24 cellular contexts compared by ENCODE assay signal in the genomic region with DNA sequence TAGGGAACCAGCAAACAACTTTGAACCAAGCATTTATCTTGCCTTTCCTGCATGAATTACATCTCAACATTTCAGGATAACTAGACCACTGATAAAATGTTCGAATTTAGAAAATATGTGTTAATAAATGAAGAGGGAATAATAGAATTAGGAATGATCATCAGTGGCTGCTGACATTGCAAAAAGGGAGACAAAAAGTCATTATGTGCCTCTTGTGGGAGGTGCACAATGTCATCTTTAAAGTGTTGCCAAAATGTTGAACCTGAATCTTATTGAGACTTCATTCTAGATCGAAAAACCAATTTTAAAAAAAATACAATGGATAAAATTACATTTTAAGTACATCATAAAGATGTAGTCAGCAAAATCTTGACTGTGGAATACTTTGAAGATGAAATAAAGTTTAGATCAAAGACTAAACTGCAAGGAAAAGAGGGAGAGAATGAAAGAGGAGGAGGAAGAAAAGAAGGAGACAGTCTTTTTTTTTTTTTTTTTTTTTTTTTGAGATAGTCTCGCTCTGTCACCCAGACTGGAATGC.
A peak's percentile ranks its signal among the peaks of the same experiment; 100 is the strongest.
DNase-seq lines count a peak whose midpoint lies in the region; ATAC-seq, FAIRE-seq and TF ChIP-seq lines count a peak whose summit lies in the region.
"Had no signal": no experiment of that assay in that cellular context is flagged by ENCODE, and none has a peak within 500 bp of the region (broad histone marks: within the 10 kb centered on the region; RNA-seq: fewer than 3 reads in every experiment).

No MANE protein-coding gene starts in this region.

- TF ChIP-seq RAD21 in HepG2 (CRISPR knock-in tag; IDR thresholded peaks at IDR 0.05) = no peak
- no peak for TF ChIP-seq RAD21 in K562 (CRISPR knock-in tag; conservative IDR thresholded peaks at IDR 0.05 in 1 of 2, IDR thresholded peaks at IDR 0.05 in 1 of 2)

- H3K4me1 ChIP-seq in HepG2 (ENCODE audit: insufficient read depth, low read length) = no peaks in the 10 kb centered on the region
- no peaks in the 10 kb centered on the region for H3K4me1 ChIP-seq in right lobe of liver
- H3K4me1 ChIP-seq in K562 (replicated peaks in 1 of 2; ENCODE audit: control insufficient read depth in 2 of 2, insufficient read depth in 2 of 2, low read length in 2 of 2) = no peaks in the 10 kb centered on the region; a peak in 1 of 5 replicates
- H3K4me1 ChIP-seq: BE2C, BLaER1 had no signal

- H3K4me3 Mint-ChIP-seq in WTC11 = no peak overlapping the region
- H3K4me3 Mint-ChIP-seq in activated naive CD4-positive, alpha-beta T cell treated with anti-CD3 and anti-CD28 coated beads, Interleukin-2, amount 10 ng/mL, durations not matched to agents 7 days and 5 days = no peak overlapping the region
- H3K4me3 Mint-ChIP-seq: CD14-positive monocyte; CD4-positive, alpha-beta memory T cell; CD8-positive, alpha-beta memory T cell had no signal

- no peaks in the 10 kb centered on the region for H4K20me1 ChIP-seq in HepG2 (ENCODE audit: insufficient read depth, low read length)
- no peaks in the 10 kb centered on the region for H4K20me1 ChIP-seq in K562 (replicated peaks; ENCODE audit: control insufficient read depth, insufficient read depth, low read length)
- H4K20me1 ChIP-seq: BLaER1 had no signal

- H2AFZ ChIP-seq in HepG2 (ENCODE audit: low read length) (no peak overlapping the region), K562 (ENCODE audit: low read depth, low read length) (no peak overlapping the region)

- CTCF ChIA-PET in HepG2 (lab: Yijun Ruan, JAX; ENCODE audit: low intra/inter-chr PET ratio, low total read pairs) (no interaction called here), WTC11 (lab: Charles Lee) (no interaction called here), K562 (lab: Yijun Ruan, JAX; ENCODE audit: low intra/inter-chr PET ratio) (no interaction called here)
- CTCF ChIA-PET in activated naive CD4-positive, alpha-beta T cell treated with anti-CD3 and anti-CD28 coated beads, Interleukin-2, amount 10 ng/mL, durations not matched to agents 7 days and 5 days (lab: Charles Lee) = no interaction called here

- TF ChIP-seq CTCF in HepG2 (CRISPR knock-in tag; IDR thresholded peaks at IDR 0.05) (no peak), right lobe of liver (IDR thresholded peaks at IDR 0.05) (no peak), WTC11 (IDR thresholded peaks at IDR 0.05) (no peak), K562 (IDR thresholded peaks at IDR 0.05 in 2 of 3, conservative IDR thresholded peaks at IDR 0.05 in 1 of 3; ENCODE audit: insufficient read depth in 2 of 3, low read depth in 1 of 3, low read length in 3 of 3) (no peak)

- POLR2A ChIA-PET in HepG2 (lab: Yijun Ruan, JAX) = no interaction called here
- POLR2A ChIA-PET in WTC11 (lab: Charles Lee) = no interaction called here
- POLR2A ChIA-PET in K562 (lab: Yijun Ruan, JAX) = no interaction called here

- intact Hi-C loops in HepG2 (cut with micrococcal nuclease; ENCODE audit: unreplicated experiment) (no loop called here), right lobe of liver (cut with DNase I) (no loop called here), K562 (cut with micrococcal nuclease) (no loop called here)

- H3K36me3 Mint-ChIP-seq in WTC11 = peaks cover under 1% of the 10 kb centered on the region
- peaks cover 3% of the 10 kb centered on the region for H3K36me3 Mint-ChIP-seq in activated naive CD4-positive, alpha-beta T cell treated with anti-CD3 and anti-CD28 coated beads, Interleukin-2, amount 10 ng/mL, durations not matched to agents 7 days and 5 days
- H3K36me3 Mint-ChIP-seq: CD14-positive monocyte; CD4-positive, alpha-beta memory T cell; CD4-positive, CD25-positive, alpha-beta regulatory T cell; CD8-positive, alpha-beta memory T cell had no signal

- H3K4me2 ChIP-seq in HepG2 (ENCODE audit: low read depth, low read length) (no peak overlapping the region), K562 (ENCODE audit: insufficient read depth, low read length) (no peak overlapping the region)
- H3K4me2 ChIP-seq: BLaER1 had no signal

- no peak for DNase-seq in HepG2 (ENCODE audit: low spot score)
- no peak for DNase-seq in right lobe of liver
- DNase-seq in WTC11 (ENCODE audit: low spot score) = no peak
- DNase-seq in K562 (ENCODE audit: extremely low read depth in 1 of 4, low spot score in 3 of 4) = no peak
- no peak for DNase-seq in activated naive CD4-positive, alpha-beta T cell treated with anti-CD3 and anti-CD28 coated beads, Interleukin-2, amount 10 ng/mL, durations not matched to agents 7 days and 5 days
- DNase-seq: ACHN; BE2C; C1 segment of cervical spinal cord; CD4-positive, alpha-beta memory T cell; CD4-positive, CD25-positive, alpha-beta regulatory T cell; CD8-positive, alpha-beta memory T cell; COR-L47; DMS 273 treated with DMSO at 0.1 percent for 48 hours; DMS153; DMS53; DMS79; DND-41; EL; GDM1 had no signal

- no peak for ATAC-seq in HepG2
- no peak for ATAC-seq in right lobe of liver
- ATAC-seq in WTC11 = no peak
- ATAC-seq in K562 = no peak
- ATAC-seq in HG03139 (IDR thresholded peaks at IDR 0.05; ENCODE audit: unreplicated experiment) = no peak

- FAIRE-seq in HepG2 (lab: Jason Lieb, UNC) (no peak), K562 (lab: Jason Lieb, UNC) (no peak)
- FAIRE-seq: GM12891 had no signal

- 0 out of 2 replicates have a peak, but pooled peaks cover 3% of the 10 kb centered on the region for H3K4me1 Mint-ChIP-seq in WTC11
- H3K4me1 Mint-ChIP-seq in activated naive CD4-positive, alpha-beta T cell treated with anti-CD3 and anti-CD28 coated beads, Interleukin-2, amount 10 ng/mL, durations not matched to agents 7 days and 5 days = no peaks in the 10 kb centered on the region
- H3K4me1 Mint-ChIP-seq: CD14-positive monocyte had no signal

- 4% methylated on average over 3 of the region's 3 CpGs for WGBS in HepG2 (ENCODE audit: low lambda C conversion rate)
- WGBS in right lobe of liver (ENCODE audit: insufficient coverage, low coverage, low lambda C conversion rate, missing lambda C conversion rate) = 64% methylated on average over 2 of the region's 3 CpGs
- 5% methylated on average over 2 of the region's 3 CpGs for WGBS in K562 (ENCODE audit: insufficient coverage, low coverage, missing lambda C conversion rate)

- H3K27me3 Mint-ChIP-seq in WTC11 (ENCODE audit: low read depth) = no peaks in the 10 kb centered on the region
- H3K27me3 Mint-ChIP-seq in activated naive CD4-positive, alpha-beta T cell treated with anti-CD3 and anti-CD28 coated beads, Interleukin-2, amount 10 ng/mL, durations not matched to agents 7 days and 5 days = peaks cover 6% of the 10 kb centered on the region
- H3K27me3 Mint-ChIP-seq: CD8-positive, alpha-beta memory T cell had no signal

- BruUV-seq in HepG2 (replicated peaks; lab: Mats Ljungman, UMichigan) (no TSS peak), K562 (replicated peaks; lab: Mats Ljungman, UMichigan) (no TSS peak)

- H3K9me3 Mint-ChIP-seq in WTC11 = peaks cover 1% of the 10 kb centered on the region; the same call in 1 of the 2 replicates
- H3K9me3 Mint-ChIP-seq in activated naive CD4-positive, alpha-beta T cell treated with anti-CD3 and anti-CD28 coated beads, Interleukin-2, amount 10 ng/mL, durations not matched to agents 7 days and 5 days = peaks cover 7% of the 10 kb centered on the region
- H3K9me3 Mint-ChIP-seq: CD4-positive, alpha-beta memory T cell had no signal

- peak overlapping the region; percentile 70; the same call in 1 of the 2 replicates for H3K27ac Mint-ChIP-seq in WTC11
- no peak overlapping the region for H3K27ac Mint-ChIP-seq in activated naive CD4-positive, alpha-beta T cell treated with anti-CD3 and anti-CD28 coated beads, Interleukin-2, amount 10 ng/mL, durations not matched to agents 7 days and 5 days
- H3K27ac Mint-ChIP-seq: CD14-positive monocyte; CD8-positive, alpha-beta memory T cell had no signal

- H3K79me2 ChIP-seq in HepG2 (ENCODE audit: insufficient read depth, low read length) = no peaks in the 10 kb centered on the region
- no peaks in the 10 kb centered on the region for H3K79me2 ChIP-seq in K562 (ENCODE audit: control insufficient read depth, insufficient read depth, low read length)

- H3K9ac ChIP-seq in HepG2 (ENCODE audit: insufficient read depth, low read depth, low read length) (no peak overlapping the region), K562 (ENCODE audit: insufficient read depth in 1 of 2, low read depth in 2 of 2, low read length in 2 of 2) (no peak overlapping the region)
- H3K9ac ChIP-seq: BLaER1 had no signal

- H3K4me3 ChIP-seq in HepG2 (replicated peaks in 1 of 3; ENCODE audit: insufficient read depth in 1 of 3, low read depth in 2 of 3, low read length in 3 of 3) (no peak overlapping the region), right lobe of liver (no peak overlapping the region), K562 (no peak overlapping the region)
- H3K4me3 ChIP-seq: BLaER1 had no signal

- H3K36me3 ChIP-seq in HepG2 (replicated peaks in 1 of 2; ENCODE audit: control insufficient read depth in 1 of 2, insufficient read depth in 2 of 2, low read length in 2 of 2) (no peaks in the 10 kb centered on the region), right lobe of liver (no peaks in the 10 kb centered on the region), K562 (ENCODE audit: control insufficient read depth, insufficient read depth, low read length) (no peaks in the 10 kb centered on the region)
- H3K36me3 ChIP-seq: BE2C, BLaER1 had no signal

- H3K27me3 ChIP-seq in HepG2 (ENCODE audit: control insufficient read depth in 1 of 2, insufficient read depth in 2 of 2, low read length in 2 of 2) = no peaks in the 10 kb centered on the region
- no peaks in the 10 kb centered on the region for H3K27me3 ChIP-seq in right lobe of liver
- peaks cover 5 to 7% of the 10 kb centered on the region in 2 experiments; a peak in 4 of 5 replicates for H3K27me3 ChIP-seq in K562 (ENCODE audit: control insufficient read depth in 2 of 2, insufficient read depth in 2 of 2, low read length in 2 of 2)
- H3K27me3 ChIP-seq: BE2C, BLaER1 had no signal

- TF ChIP-seq POLR2A in HepG2 (IDR thresholded peaks at IDR 0.05; ENCODE audit: insufficient read depth in 1 of 2, low read depth in 2 of 2, low read length in 2 of 2) (no peak), right lobe of liver (IDR thresholded peaks at IDR 0.05) (no peak), K562 (conservative IDR thresholded peaks at IDR 0.05) (no peak)

- in situ Hi-C loops in HepG2 (cut with HindIII; ENCODE audit: extremely low pct_ligation_motif_present, low pct_unique_long_range_greater_than_20kb) = no loop called here
- in situ Hi-C loops in K562 (cut with MboI) = no loop called here

- H3K9me3 ChIP-seq in HepG2 (ENCODE audit: low read length) = no peaks in the 10 kb centered on the region
- H3K9me3 ChIP-seq in right lobe of liver = no peaks in the 10 kb centered on the region
- H3K9me3 ChIP-seq in K562 (replicated peaks; ENCODE audit: control insufficient read depth, insufficient read depth, low read depth, low read length) = no peaks in the 10 kb centered on the region
- H3K9me3 ChIP-seq: BE2C had no signal

- H3K27ac ChIP-seq in HepG2 (ENCODE audit: extremely low read length, insufficient read depth, low read length) = no peak overlapping the region
- no peak overlapping the region for H3K27ac ChIP-seq in right lobe of liver
- H3K27ac ChIP-seq in K562 (ENCODE audit: extremely low read depth, low read depth, low read length) = no peak overlapping the region
- H3K27ac ChIP-seq: 22Rv1, BLaER1 had no signal

- TF ChIP-seq EP300 in HepG2 (IDR thresholded peaks at IDR 0.05; ENCODE audit: low read depth in 2 of 2, low read length in 2 of 2) (no peak), HepG2 (CRISPR knock-in tag; IDR thresholded peaks at IDR 0.05; ENCODE audit: borderline replicate concordance) (no peak), K562 (IDR thresholded peaks at IDR 0.05; ENCODE audit: low read length) (no peak)

- no peaks in the 10 kb centered on the region for H3K9me1 ChIP-seq in K562 (ENCODE audit: control insufficient read depth, insufficient read depth, low read length)
